In the genomic region with DNA sequence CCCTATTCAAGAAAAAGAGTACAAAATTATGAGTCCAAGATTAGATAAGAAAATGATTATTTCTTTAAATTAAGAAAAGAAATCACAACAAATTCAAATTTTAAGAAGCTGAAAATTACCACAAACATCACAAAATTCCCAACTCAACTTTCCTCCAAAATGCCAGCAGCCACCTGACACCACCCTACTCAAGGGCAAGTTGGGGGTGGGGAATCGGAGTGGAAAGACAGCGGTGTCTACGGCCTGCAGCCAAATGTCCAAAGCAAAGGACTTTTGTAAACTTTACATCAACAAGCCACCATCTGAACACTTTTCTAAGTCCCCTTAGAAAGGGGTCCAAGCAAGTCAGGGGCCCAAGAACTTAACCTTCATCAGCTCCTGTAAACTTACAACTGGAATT, we compare ENCODE assay signal across 36 cellular contexts. TPM values are rescaled to one million over a fixed set of nuclear protein-coding genes. Genes with fewer than 3 reads are reported as not detected.
"Had no signal": no experiment of that assay in that cellular context is flagged by ENCODE, and none has a peak within 500 bp of the region (broad histone marks: within the 10 kb centered on the region; RNA-seq: fewer than 3 reads in every experiment).

No MANE protein-coding gene starts in this region.

- H3K9me3 ChIP-seq: adrenal gland had no signal

- H3K4me1 Mint-ChIP-seq: activated CD4-positive, alpha-beta T cell treated with anti-CD3 and anti-CD28 coated beads for 36 hours; activated CD4-positive, alpha-beta T cell treated with anti-CD3 and anti-CD28 coated beads, Interleukin-2, amount 10 ng/mL, durations not matched to agents 7 days and 5 days had no signal

- ATAC-seq: activated CD4-positive, alpha-beta T cell treated with anti-CD3 and anti-CD28 coated beads for 36 hours; activated CD4-positive, CD25-positive, alpha-beta regulatory T cell treated with anti-CD3 and anti-CD28 coated beads, Interleukin-2, amount 50 U/mL, for 24 hours; activated CD8-positive, alpha-beta T cell treated with anti-CD3 and anti-CD28 coated beads, Interleukin-2, amount 10 ng/mL, durations not matched to agents 7 days and 5 days; activated naive CD4-positive, alpha-beta T cell treated with anti-CD3 and anti-CD28 coated beads, Interleukin-2, amount 50 U/mL, for 72 hours; activated T-cell treated with anti-CD3 and anti-CD28 coated beads, Interleukin-2, amount 50 U/mL, for 4 hours; body of pancreas; Right ventricle myocardium inferior; WTC11 had no signal

- H3K36me3 Mint-ChIP-seq: WTC11 had no signal

- H3K9me3 Mint-ChIP-seq: activated T-helper 1 cell treated with anti-CD3 and anti-CD28 coated beads, Interleukin-12 subunit alpha, Interleukin-12 subunit beta, Interleukin-2, Interleukin-4 antibody, amounts not matched to agents 30 ng/mL and 10 ng/mL and 1 ng/mL, durations not matched to agents 14 hours and 24 hours and 36 hours; WTC11 had no signal

- H3K27ac ChIP-seq: adrenal gland, body of pancreas, PC-9, RWPE1 had no signal

- DNase-seq: activated CD4-positive, alpha-beta T cell treated with anti-CD3 and anti-CD28 coated beads for 36 hours; activated CD4-positive, alpha-beta T cell treated with anti-CD3 and anti-CD28 coated beads, Interleukin-2, amount 10 ng/mL, durations not matched to agents 7 days and 5 days; activated CD4-positive, alpha-beta T cell treated with anti-CD3 and anti-CD28 coated beads, Interleukin-2, amount 50 U/mL, for 48 hours; activated CD8-positive, alpha-beta T cell treated with anti-CD3 and anti-CD28 coated beads, Interleukin-2, amount 10 ng/mL, durations not matched to agents 7 days and 5 days; activated gamma-delta T cell treated with Interleukin-2 at 50 U/mL for 16 hours; activated naive CD4-positive, alpha-beta T cell treated with anti-CD3 and anti-CD28 coated beads for 36 hours; activated T-cell treated with anti-CD3 and anti-CD28 coated beads, Interleukin-2, amount 50 U/mL, for 4 hours; adrenal gland; body of pancreas; central memory CD4-positive, alpha-beta T cell; Kasumi-1; KBM-7; MM.1S; MV-4-11; NCI-H1092; NCI-H1436 treated with DMSO at 0.1 percent for 48 hours; NCI-H1694 treated with DMSO at 0.1 percent for 48 hours; NCI-H2029 treated with DMSO at 0.1 percent for 48 hours; NCI-H2107; NCI-H2171; NCI-H510A; NCI-H526; NCI-H748 treated with DMSO at 0.1 percent for 48 hours; NK-92 treated with Interleukin-12 subunit alpha and Interleukin-12 subunit beta, amount 100 ng/mL, for 24 hours; PC-9; SW 1271; T-helper 1 cell; T-helper 2 cell; T-helper 9 cell had no signal

- H3K27ac Mint-ChIP-seq: activated CD4-positive, alpha-beta T cell treated with anti-CD3 and anti-CD28 coated beads for 36 hours; activated CD4-positive, alpha-beta T cell treated with anti-CD3 and anti-CD28 coated beads, Interleukin-2, amount 10 ng/mL, durations not matched to agents 7 days and 5 days; activated CD8-positive, alpha-beta T cell treated with anti-CD3 and anti-CD28 coated beads, Interleukin-2, amount 10 ng/mL, durations not matched to agents 7 days and 5 days; activated naive CD4-positive, alpha-beta T cell treated with anti-CD3 and anti-CD28 coated beads for 36 hours; activated naive CD4-positive, alpha-beta T cell treated with anti-CD3 and anti-CD28 coated beads, Interleukin-2, amount 50 U/mL, for 72 hours; activated T-helper 1 cell treated with anti-CD3 and anti-CD28 coated beads, Interleukin-12 subunit alpha, Interleukin-12 subunit beta, Interleukin-2, Interleukin-4 antibody, amounts not matched to agents 30 ng/mL and 10 ng/mL and 1 ng/mL, durations not matched to agents 14 hours and 24 hours and 36 hours; IgD-negative memory B cell; WTC11 had no signal

- H3K4me3 Mint-ChIP-seq: activated CD4-positive, alpha-beta T cell treated with anti-CD3 and anti-CD28 coated beads for 36 hours; activated CD4-positive, alpha-beta T cell treated with anti-CD3 and anti-CD28 coated beads, Interleukin-2, amount 10 ng/mL, durations not matched to agents 7 days and 5 days; activated CD8-positive, alpha-beta T cell treated with anti-CD3 and anti-CD28 coated beads, Interleukin-2, amount 10 ng/mL, durations not matched to agents 7 days and 5 days; activated naive CD4-positive, alpha-beta T cell treated with anti-CD3 and anti-CD28 coated beads for 36 hours; activated T-cell treated with anti-CD3 and anti-CD28 coated beads, Interleukin-2, amount 50 U/mL, for 4 hours; activated T-helper 1 cell treated with anti-CD3 and anti-CD28 coated beads, Interleukin-12 subunit alpha, Interleukin-12 subunit beta, Interleukin-2, Interleukin-4 antibody, amounts not matched to agents 30 ng/mL and 10 ng/mL and 1 ng/mL, durations not matched to agents 14 hours and 24 hours and 36 hours had no signal

- H3K27me3 ChIP-seq: body of pancreas had no signal

RNA-seq across cellular contexts. Expression of a gene that starts 1.6 kb away (rescaled TPM):
- total RNA-seq: activated CD4-positive, alpha-beta T cell treated with anti-CD3 and anti-CD28 coated beads for 36 hours; activated CD4-positive, alpha-beta T cell treated with anti-CD3 and anti-CD28 coated beads, Interleukin-2, amount 10 ng/mL, durations not matched to agents 7 days and 5 days; activated CD8-positive, alpha-beta T cell treated with anti-CD3 and anti-CD28 coated beads, Interleukin-2, amount 10 ng/mL, durations not matched to agents 7 days and 5 days; activated naive CD4-positive, alpha-beta T cell treated with anti-CD3 and anti-CD28 coated beads for 36 hours; activated naive CD4-positive, alpha-beta T cell treated with anti-CD3 and anti-CD28 coated beads, Interleukin-2, amount 50 U/mL, for 72 hours; activated T-cell treated with anti-CD3 and anti-CD28 coated beads, Interleukin-2, amount 50 U/mL, for 4 hours; activated T-helper 1 cell treated with anti-CD3 and anti-CD28 coated beads, Interleukin-12 subunit alpha, Interleukin-12 subunit beta, Interleukin-2, Interleukin-4 antibody, amounts not matched to agents 30 ng/mL and 10 ng/mL and 1 ng/mL, durations not matched to agents 14 hours and 24 hours and 36 hours; PC-9 had no signal
